ENCODE assay signal across 1 cellular context in the genomic region with DNA sequence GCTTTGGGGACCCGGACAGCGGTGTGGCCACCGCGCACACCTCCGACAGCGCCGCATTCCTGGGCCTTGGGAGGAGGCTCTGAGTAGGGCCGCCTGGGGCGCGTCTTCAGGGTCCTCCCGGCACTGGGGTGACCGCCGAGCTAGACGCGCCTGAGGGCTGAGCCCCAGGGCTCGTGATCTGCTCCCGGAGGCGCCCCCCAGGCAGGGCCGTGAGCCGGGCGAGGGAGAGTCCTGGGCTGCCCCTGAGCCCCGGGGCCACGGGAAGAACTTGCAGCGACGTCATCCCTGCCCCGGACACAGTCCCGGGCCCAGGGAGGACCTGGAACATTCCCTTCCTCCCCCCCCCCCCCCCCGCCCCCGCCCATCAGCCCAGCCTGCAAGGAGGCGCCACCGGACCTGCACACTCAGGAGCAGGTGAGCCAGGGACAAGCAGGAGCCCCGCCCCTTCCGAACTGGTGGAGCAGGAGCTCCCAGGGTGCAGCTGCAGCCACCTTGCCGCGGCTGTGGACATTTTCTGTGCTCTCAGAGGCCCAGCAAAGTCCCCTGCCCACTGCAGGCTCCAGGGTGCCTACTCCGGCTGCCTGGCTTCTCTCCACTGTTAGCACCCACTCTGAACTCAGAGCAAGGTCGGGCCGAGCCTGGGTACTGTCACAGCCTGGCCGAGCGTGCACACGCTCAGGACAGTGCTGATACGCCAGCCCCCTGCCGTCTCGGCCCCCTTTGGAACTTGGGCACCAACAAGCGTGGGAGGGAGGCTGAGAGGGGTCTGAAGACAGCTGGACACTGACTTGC.
A peak's percentile ranks its signal among the peaks of the same experiment; 100 is the strongest.
TF ChIP-seq lines count a peak whose summit lies in the region.

No MANE protein-coding gene starts in this region.

TF ChIP-seq in WTC11, 78 proteins besides CTCF, POLR2A, EP300 and RAD21 (continued from another document and continues in another):
- TF ChIP-seq, protein P1, sequence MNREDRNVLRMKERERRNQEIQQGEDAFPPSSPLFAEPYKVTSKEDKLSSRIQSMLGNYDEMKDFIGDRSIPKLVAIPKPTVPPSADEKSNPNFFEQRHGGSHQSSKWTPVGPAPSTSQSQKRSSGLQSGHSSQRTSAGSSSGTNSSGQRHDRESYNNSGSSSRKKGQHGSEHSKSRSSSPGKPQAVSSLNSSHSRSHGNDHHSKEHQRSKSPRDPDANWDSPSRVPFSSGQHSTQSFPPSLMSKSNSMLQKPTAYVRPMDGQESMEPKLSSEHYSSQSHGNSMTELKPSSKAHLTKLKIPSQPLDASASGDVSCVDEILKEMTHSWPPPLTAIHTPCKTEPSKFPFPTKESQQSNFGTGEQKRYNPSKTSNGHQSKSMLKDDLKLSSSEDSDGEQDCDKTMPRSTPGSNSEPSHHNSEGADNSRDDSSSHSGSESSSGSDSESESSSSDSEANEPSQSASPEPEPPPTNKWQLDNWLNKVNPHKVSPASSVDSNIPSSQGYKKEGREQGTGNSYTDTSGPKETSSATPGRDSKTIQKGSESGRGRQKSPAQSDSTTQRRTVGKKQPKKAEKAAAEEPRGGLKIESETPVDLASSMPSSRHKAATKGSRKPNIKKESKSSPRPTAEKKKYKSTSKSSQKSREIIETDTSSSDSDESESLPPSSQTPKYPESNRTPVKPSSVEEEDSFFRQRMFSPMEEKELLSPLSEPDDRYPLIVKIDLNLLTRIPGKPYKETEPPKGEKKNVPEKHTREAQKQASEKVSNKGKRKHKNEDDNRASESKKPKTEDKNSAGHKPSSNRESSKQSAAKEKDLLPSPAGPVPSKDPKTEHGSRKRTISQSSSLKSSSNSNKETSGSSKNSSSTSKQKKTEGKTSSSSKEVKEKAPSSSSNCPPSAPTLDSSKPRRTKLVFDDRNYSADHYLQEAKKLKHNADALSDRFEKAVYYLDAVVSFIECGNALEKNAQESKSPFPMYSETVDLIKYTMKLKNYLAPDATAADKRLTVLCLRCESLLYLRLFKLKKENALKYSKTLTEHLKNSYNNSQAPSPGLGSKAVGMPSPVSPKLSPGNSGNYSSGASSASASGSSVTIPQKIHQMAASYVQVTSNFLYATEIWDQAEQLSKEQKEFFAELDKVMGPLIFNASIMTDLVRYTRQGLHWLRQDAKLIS (CRISPR knock-in tag; IDR thresholded peaks at IDR 0.05; ENCODE audit: borderline replicate concordance): no peak
- TF ChIP-seq TCF7 (CRISPR knock-in tag; IDR thresholded peaks at IDR 0.05; ENCODE audit: low read depth): no peak
- no peak for TF ChIP-seq ZBTB21 (CRISPR knock-in tag; IDR thresholded peaks at IDR 0.05; ENCODE audit: borderline replicate concordance)
- TF ChIP-seq CREM (CRISPR knock-in tag; IDR thresholded peaks at IDR 0.05): peak; percentile 51; the same call in 1 of the 2 replicates
- TF ChIP-seq, protein P2, sequence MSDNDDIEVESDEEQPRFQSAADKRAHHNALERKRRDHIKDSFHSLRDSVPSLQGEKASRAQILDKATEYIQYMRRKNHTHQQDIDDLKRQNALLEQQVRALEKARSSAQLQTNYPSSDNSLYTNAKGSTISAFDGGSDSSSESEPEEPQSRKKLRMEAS (CRISPR knock-in tag; IDR thresholded peaks at IDR 0.05): peak; percentile 62
- 0 out of 2 replicates have a peak, but pooled peaks have one; percentile 1 for TF ChIP-seq ZNF317 (CRISPR knock-in tag; IDR thresholded peaks at IDR 0.05; ENCODE audit: borderline replicate concordance, low read depth)
- TF ChIP-seq NFE2L1 (CRISPR knock-in tag; IDR thresholded peaks at IDR 0.05): no peak
- no peak for TF ChIP-seq NR3C1 (CRISPR knock-in tag; conservative IDR thresholded peaks at IDR 0.05; ENCODE audit: low read depth)
- TF ChIP-seq ZNF396 (CRISPR knock-in tag; IDR thresholded peaks at IDR 0.05; ENCODE audit: borderline replicate concordance): no peak
- TF ChIP-seq, protein P3, sequence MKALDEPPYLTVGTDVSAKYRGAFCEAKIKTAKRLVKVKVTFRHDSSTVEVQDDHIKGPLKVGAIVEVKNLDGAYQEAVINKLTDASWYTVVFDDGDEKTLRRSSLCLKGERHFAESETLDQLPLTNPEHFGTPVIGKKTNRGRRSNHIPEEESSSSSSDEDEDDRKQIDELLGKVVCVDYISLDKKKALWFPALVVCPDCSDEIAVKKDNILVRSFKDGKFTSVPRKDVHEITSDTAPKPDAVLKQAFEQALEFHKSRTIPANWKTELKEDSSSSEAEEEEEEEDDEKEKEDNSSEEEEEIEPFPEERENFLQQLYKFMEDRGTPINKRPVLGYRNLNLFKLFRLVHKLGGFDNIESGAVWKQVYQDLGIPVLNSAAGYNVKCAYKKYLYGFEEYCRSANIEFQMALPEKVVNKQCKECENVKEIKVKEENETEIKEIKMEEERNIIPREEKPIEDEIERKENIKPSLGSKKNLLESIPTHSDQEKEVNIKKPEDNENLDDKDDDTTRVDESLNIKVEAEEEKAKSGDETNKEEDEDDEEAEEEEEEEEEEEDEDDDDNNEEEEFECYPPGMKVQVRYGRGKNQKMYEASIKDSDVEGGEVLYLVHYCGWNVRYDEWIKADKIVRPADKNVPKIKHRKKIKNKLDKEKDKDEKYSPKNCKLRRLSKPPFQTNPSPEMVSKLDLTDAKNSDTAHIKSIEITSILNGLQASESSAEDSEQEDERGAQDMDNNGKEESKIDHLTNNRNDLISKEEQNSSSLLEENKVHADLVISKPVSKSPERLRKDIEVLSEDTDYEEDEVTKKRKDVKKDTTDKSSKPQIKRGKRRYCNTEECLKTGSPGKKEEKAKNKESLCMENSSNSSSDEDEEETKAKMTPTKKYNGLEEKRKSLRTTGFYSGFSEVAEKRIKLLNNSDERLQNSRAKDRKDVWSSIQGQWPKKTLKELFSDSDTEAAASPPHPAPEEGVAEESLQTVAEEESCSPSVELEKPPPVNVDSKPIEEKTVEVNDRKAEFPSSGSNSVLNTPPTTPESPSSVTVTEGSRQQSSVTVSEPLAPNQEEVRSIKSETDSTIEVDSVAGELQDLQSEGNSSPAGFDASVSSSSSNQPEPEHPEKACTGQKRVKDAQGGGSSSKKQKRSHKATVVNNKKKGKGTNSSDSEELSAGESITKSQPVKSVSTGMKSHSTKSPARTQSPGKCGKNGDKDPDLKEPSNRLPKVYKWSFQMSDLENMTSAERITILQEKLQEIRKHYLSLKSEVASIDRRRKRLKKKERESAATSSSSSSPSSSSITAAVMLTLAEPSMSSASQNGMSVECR (CRISPR knock-in tag; IDR thresholded peaks at IDR 0.05; ENCODE audit: borderline replicate concordance): no peak
- no peak for TF ChIP-seq NR1H2 (CRISPR knock-in tag; IDR thresholded peaks at IDR 0.05)
- 0 out of 2 replicates have a peak, but pooled peaks have one; percentile 62 for TF ChIP-seq ZNF232 (CRISPR knock-in tag; IDR thresholded peaks at IDR 0.05)
- TF ChIP-seq, protein P4, sequence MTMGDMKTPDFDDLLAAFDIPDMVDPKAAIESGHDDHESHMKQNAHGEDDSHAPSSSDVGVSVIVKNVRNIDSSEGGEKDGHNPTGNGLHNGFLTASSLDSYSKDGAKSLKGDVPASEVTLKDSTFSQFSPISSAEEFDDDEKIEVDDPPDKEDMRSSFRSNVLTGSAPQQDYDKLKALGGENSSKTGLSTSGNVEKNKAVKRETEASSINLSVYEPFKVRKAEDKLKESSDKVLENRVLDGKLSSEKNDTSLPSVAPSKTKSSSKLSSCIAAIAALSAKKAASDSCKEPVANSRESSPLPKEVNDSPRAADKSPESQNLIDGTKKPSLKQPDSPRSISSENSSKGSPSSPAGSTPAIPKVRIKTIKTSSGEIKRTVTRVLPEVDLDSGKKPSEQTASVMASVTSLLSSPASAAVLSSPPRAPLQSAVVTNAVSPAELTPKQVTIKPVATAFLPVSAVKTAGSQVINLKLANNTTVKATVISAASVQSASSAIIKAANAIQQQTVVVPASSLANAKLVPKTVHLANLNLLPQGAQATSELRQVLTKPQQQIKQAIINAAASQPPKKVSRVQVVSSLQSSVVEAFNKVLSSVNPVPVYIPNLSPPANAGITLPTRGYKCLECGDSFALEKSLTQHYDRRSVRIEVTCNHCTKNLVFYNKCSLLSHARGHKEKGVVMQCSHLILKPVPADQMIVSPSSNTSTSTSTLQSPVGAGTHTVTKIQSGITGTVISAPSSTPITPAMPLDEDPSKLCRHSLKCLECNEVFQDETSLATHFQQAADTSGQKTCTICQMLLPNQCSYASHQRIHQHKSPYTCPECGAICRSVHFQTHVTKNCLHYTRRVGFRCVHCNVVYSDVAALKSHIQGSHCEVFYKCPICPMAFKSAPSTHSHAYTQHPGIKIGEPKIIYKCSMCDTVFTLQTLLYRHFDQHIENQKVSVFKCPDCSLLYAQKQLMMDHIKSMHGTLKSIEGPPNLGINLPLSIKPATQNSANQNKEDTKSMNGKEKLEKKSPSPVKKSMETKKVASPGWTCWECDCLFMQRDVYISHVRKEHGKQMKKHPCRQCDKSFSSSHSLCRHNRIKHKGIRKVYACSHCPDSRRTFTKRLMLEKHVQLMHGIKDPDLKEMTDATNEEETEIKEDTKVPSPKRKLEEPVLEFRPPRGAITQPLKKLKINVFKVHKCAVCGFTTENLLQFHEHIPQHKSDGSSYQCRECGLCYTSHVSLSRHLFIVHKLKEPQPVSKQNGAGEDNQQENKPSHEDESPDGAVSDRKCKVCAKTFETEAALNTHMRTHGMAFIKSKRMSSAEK (CRISPR knock-in tag; IDR thresholded peaks at IDR 0.05; ENCODE audit: borderline replicate concordance): no peak
- TF ChIP-seq, protein P5, sequence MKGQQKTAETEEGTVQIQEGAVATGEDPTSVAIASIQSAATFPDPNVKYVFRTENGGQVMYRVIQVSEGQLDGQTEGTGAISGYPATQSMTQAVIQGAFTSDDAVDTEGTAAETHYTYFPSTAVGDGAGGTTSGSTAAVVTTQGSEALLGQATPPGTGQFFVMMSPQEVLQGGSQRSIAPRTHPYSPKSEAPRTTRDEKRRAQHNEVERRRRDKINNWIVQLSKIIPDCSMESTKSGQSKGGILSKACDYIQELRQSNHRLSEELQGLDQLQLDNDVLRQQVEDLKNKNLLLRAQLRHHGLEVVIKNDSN (CRISPR knock-in tag; IDR thresholded peaks at IDR 0.05): no peak
- TF ChIP-seq, protein P6, sequence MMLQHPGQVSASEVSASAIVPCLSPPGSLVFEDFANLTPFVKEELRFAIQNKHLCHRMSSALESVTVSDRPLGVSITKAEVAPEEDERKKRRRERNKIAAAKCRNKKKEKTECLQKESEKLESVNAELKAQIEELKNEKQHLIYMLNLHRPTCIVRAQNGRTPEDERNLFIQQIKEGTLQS (CRISPR knock-in tag; conservative IDR thresholded peaks at IDR 0.05): no peak
- TF ChIP-seq ETV6 (CRISPR knock-in tag; IDR thresholded peaks at IDR 0.05): no peak
- TF ChIP-seq FOXP1 (CRISPR knock-in tag; IDR thresholded peaks at IDR 0.05; ENCODE audit: borderline replicate concordance): no peak
- no peak for TF ChIP-seq JAZF1 (CRISPR knock-in tag; IDR thresholded peaks at IDR 0.05)
- no peak for TF ChIP-seq JUN (CRISPR knock-in tag; IDR thresholded peaks at IDR 0.05)
- TF ChIP-seq FOXK1 (CRISPR knock-in tag; IDR thresholded peaks at IDR 0.05): no peak
- TF ChIP-seq SMAD4 (CRISPR knock-in tag; IDR thresholded peaks at IDR 0.05): no peak
- no peak for TF ChIP-seq ZNF219 (CRISPR knock-in tag; IDR thresholded peaks at IDR 0.05; ENCODE audit: borderline replicate concordance)
- no peak for TF ChIP-seq MXD4 (CRISPR knock-in tag; IDR thresholded peaks at IDR 0.05; ENCODE audit: borderline replicate concordance)
- TF ChIP-seq CREB1 (CRISPR knock-in tag; IDR thresholded peaks at IDR 0.05): no peak
- TF ChIP-seq PRRX2 (CRISPR knock-in tag; IDR thresholded peaks at IDR 0.05): no peak
- TF ChIP-seq, protein P7, sequence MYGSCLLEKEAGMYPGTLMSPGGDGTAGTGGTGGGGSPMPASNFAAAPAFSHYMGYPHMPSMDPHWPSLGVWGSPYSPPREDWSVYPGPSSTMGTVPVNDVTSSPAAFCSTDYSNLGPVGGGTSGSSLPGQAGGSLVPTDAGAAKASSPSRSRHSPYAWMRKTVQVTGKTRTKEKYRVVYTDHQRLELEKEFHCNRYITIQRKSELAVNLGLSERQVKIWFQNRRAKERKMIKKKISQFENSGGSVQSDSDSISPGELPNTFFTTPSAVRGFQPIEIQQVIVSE (CRISPR knock-in tag; IDR thresholded peaks at IDR 0.05; ENCODE audit: borderline replicate concordance): no peak
- TF ChIP-seq, protein P8, sequence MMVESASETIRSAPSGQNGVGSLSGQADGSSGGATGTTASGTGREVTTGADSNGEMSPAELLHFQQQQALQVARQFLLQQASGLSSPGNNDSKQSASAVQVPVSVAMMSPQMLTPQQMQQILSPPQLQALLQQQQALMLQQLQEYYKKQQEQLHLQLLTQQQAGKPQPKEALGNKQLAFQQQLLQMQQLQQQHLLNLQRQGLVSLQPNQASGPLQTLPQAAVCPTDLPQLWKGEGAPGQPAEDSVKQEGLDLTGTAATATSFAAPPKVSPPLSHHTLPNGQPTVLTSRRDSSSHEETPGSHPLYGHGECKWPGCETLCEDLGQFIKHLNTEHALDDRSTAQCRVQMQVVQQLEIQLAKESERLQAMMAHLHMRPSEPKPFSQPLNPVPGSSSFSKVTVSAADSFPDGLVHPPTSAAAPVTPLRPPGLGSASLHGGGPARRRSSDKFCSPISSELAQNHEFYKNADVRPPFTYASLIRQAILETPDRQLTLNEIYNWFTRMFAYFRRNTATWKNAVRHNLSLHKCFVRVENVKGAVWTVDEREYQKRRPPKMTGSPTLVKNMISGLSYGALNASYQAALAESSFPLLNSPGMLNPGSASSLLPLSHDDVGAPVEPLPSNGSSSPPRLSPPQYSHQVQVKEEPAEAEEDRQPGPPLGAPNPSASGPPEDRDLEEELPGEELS (CRISPR knock-in tag; IDR thresholded peaks at IDR 0.05): no peak
- TF ChIP-seq SMAD3 (CRISPR knock-in tag; IDR thresholded peaks at IDR 0.05; ENCODE audit: borderline replicate concordance): no peak
- TF ChIP-seq EMX1 (CRISPR knock-in tag; IDR thresholded peaks at IDR 0.05): no peak
- TF ChIP-seq, protein P9, sequence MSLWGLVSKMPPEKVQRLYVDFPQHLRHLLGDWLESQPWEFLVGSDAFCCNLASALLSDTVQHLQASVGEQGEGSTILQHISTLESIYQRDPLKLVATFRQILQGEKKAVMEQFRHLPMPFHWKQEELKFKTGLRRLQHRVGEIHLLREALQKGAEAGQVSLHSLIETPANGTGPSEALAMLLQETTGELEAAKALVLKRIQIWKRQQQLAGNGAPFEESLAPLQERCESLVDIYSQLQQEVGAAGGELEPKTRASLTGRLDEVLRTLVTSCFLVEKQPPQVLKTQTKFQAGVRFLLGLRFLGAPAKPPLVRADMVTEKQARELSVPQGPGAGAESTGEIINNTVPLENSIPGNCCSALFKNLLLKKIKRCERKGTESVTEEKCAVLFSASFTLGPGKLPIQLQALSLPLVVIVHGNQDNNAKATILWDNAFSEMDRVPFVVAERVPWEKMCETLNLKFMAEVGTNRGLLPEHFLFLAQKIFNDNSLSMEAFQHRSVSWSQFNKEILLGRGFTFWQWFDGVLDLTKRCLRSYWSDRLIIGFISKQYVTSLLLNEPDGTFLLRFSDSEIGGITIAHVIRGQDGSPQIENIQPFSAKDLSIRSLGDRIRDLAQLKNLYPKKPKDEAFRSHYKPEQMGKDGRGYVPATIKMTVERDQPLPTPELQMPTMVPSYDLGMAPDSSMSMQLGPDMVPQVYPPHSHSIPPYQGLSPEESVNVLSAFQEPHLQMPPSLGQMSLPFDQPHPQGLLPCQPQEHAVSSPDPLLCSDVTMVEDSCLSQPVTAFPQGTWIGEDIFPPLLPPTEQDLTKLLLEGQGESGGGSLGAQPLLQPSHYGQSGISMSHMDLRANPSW (CRISPR knock-in tag; conservative IDR thresholded peaks at IDR 0.05; ENCODE audit: low read depth): no peak
- TF ChIP-seq ZNF423 (CRISPR knock-in tag; IDR thresholded peaks at IDR 0.05): peak; percentile 46; the same call in 1 of the 2 replicates
- TF ChIP-seq HMGA2 (CRISPR knock-in tag; IDR thresholded peaks at IDR 0.05): no peak
- TF ChIP-seq, protein P10, sequence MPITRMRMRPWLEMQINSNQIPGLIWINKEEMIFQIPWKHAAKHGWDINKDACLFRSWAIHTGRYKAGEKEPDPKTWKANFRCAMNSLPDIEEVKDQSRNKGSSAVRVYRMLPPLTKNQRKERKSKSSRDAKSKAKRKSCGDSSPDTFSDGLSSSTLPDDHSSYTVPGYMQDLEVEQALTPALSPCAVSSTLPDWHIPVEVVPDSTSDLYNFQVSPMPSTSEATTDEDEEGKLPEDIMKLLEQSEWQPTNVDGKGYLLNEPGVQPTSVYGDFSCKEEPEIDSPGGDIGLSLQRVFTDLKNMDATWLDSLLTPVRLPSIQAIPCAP (CRISPR knock-in tag; IDR thresholded peaks at IDR 0.05): no peak
- TF ChIP-seq NFATC4 (CRISPR knock-in tag; IDR thresholded peaks at IDR 0.05): no peak
- TF ChIP-seq RELA (CRISPR knock-in tag; IDR thresholded peaks at IDR 0.05; ENCODE audit: borderline replicate concordance): no peak
